ENCODE assay signal across 8 cellular contexts in the genomic region with DNA sequence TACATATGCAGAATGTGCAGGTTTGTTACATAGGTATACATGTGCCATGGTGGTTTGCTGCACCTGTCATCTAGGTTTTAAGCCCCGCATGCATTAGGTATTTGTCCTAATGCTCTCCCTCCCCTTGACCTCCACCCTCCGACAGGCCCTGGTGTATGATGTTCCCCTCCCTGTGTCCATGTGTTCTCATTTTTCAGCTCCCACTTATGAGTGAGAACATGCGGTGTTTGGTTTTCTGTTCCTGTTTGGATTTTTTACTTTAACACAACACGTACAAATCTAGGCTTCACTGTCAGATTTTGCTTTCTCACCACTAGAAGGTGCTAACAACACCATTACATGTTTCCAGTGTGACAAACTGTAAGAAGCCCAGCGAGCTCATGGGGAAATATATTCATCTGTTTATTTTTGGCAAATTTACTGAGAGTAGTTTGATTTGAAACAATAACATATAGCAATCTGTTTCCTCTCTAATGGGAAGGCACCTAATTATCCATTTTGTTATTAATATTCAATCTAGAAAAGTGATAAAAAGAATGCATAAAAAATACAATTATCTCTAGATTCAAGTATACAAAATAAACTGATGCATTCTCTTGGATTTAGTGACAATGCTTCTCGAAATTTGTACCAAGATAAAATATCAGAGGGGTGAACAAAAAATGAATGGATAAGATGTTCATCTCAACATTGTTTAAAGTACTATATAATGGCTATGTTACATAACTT. TPM values are rescaled to one million over a fixed set of nuclear protein-coding genes. Genes with fewer than 3 reads are reported as not detected.
DNase-seq lines count a peak whose midpoint lies in the region; ATAC-seq and TF ChIP-seq lines count a peak whose summit lies in the region.

No MANE protein-coding gene starts in this region.

- ATAC-seq in GM21447 (IDR thresholded peaks at IDR 0.05; ENCODE audit: unreplicated experiment), result peak; percentile 91
- ATAC-seq in HG03565 (IDR thresholded peaks at IDR 0.05; ENCODE audit: unreplicated experiment), result peak; percentile 92

- H3K4me1 ChIP-seq in osteoblast (ENCODE audit: insufficient read depth, low read length), result peaks cover 10% of the 10 kb centered on the region

- peak overlapping the region; percentile 68 for H3K27ac ChIP-seq in SU-DHL-6 (ENCODE audit: low read depth, low read length)
- H3K27ac ChIP-seq in osteoblast (ENCODE audit: low read depth, low read length), result no peak overlapping the region

- H4K20me1 ChIP-seq in SU-DHL-6 (ENCODE audit: low read depth, low read length) (no peaks in the 10 kb centered on the region), osteoblast (ENCODE audit: insufficient read depth, low read length) (no peaks in the 10 kb centered on the region)

- H3K9me3 ChIP-seq in SU-DHL-6 (ENCODE audit: insufficient read depth, low read length), result no peaks in the 10 kb centered on the region
- no peaks in the 10 kb centered on the region for H3K9me3 ChIP-seq in osteoblast (ENCODE audit: low read depth, low read length)

- peak; percentile 26 for DNase-seq in NCI-H82 (lab: John Stamatoyannopoulos, UW)
- DNase-seq in NCI-H82 treated with DMSO at 0.1 percent for 48 hours (lab: John Stamatoyannopoulos, UW; ENCODE audit: unreplicated experiment), result no peak
- DNase-seq in epithelial cell of proximal tubule (ENCODE audit: low read depth), result no peak
- peak; percentile 30 for DNase-seq in osteoblast (ENCODE audit: insufficient read length, low spot score, missing footprints)
- no peak for DNase-seq in NCI-H1048 (lab: John Stamatoyannopoulos, UW)

- no peaks in the 10 kb centered on the region for H3F3A ChIP-seq in SU-DHL-6 (ENCODE audit: insufficient read depth)

- H3K79me2 ChIP-seq in SU-DHL-6 (ENCODE audit: insufficient read depth, low read length) (no peaks in the 10 kb centered on the region), osteoblast (ENCODE audit: insufficient read depth, low read length) (no peaks in the 10 kb centered on the region)

- no peaks in the 10 kb centered on the region for H3K36me3 ChIP-seq in SU-DHL-6 (ENCODE audit: low read length)
- no peaks in the 10 kb centered on the region for H3K36me3 ChIP-seq in osteoblast (ENCODE audit: insufficient read depth, low read length)

- H2AFZ ChIP-seq in SU-DHL-6 (ENCODE audit: low read depth, low read length, severe bottlenecking) (peak overlapping the region; percentile 91), osteoblast (ENCODE audit: low read length) (peak overlapping the region; percentile 87)

- no peak overlapping the region for H3K4me3 ChIP-seq in SU-DHL-6 (ENCODE audit: insufficient read depth, low read length, poor library complexity, severe bottlenecking)
- no peak overlapping the region for H3K4me3 ChIP-seq in epithelial cell of proximal tubule (ENCODE audit: low read depth, low read length)
- no peak overlapping the region for H3K4me3 ChIP-seq in osteoblast (ENCODE audit: insufficient read depth, low read length)

- peak; percentile 68 for TF ChIP-seq CTCF in SU-DHL-6 (IDR thresholded peaks at IDR 0.05; ENCODE audit: insufficient read depth, low read length, poor library complexity, severe bottlenecking)
- TF ChIP-seq CTCF in epithelial cell of proximal tubule (conservative IDR thresholded peaks at IDR 0.05; ENCODE audit: low read depth, low read length), result peak; percentile 78
- peak; percentile 68 for TF ChIP-seq CTCF in osteoblast (IDR thresholded peaks at IDR 0.05; ENCODE audit: extremely low read depth, low read depth, low read length)

- H3K4me2 ChIP-seq in SU-DHL-6 (ENCODE audit: low read depth, low read length, poor library complexity, severe bottlenecking) (peak overlapping the region; percentile 50), osteoblast (ENCODE audit: insufficient read depth, low read length) (peak overlapping the region; percentile 70)

- H3K9me2 ChIP-seq in SU-DHL-6 (replicated peaks; ENCODE audit: insufficient read depth, low read length), result no peaks in the 10 kb centered on the region

- H3K9ac ChIP-seq in SU-DHL-6 (ENCODE audit: low read length), result peak overlapping the region; percentile 40; the same call in 1 of the 2 replicates

- H3K27me3 ChIP-seq in SU-DHL-6 (ENCODE audit: low read length), result no peaks in the 10 kb centered on the region
- H3K27me3 ChIP-seq in osteoblast (ENCODE audit: insufficient read depth, low read length), result no peaks in the 10 kb centered on the region

RNA-seq across cellular contexts. Expression of a gene that starts 23.2 kb away (rescaled TPM):
- total RNA-seq in epithelial cell of proximal tubule (17.3 and 17.8 TPM in 2 replicates), osteoblast (1.2 and 1.8 TPM in 2 replicates)

RNA-seq across cellular contexts. Expression of a gene that starts 53.0 kb away (rescaled TPM):
- 58.3 and 85.3 TPM in 2 replicates for total RNA-seq in epithelial cell of proximal tubule
- 74.6 and 76.0 TPM in 2 replicates for total RNA-seq in osteoblast

Comparison
In these comparisons a context has a peak if more than half of its experiments do, and no peak if none do; other contexts are left out.
1. DNase-seq: peak in NCI-H82 (single experiment) and osteoblast (single experiment); none in NCI-H82 treated with DMSO at 0.1 percent for 48 hours (single experiment), epithelial cell of proximal tubule (single experiment) and NCI-H1048 (single experiment).
2. Peak in every context shown above with its lines, with median percentiles within 50 percentile points of each other: CTCF ChIP-seq.